In genomic region chr1:232927722-232928505, GRCh38 we compare ENCODE assay signal across 21 cellular contexts. TPM values are rescaled to one million over a fixed set of nuclear protein-coding genes. Genes with fewer than 3 reads are reported as not detected.
DNase-seq lines count a peak whose midpoint lies in the region; ATAC-seq, FAIRE-seq and TF ChIP-seq lines count a peak whose summit lies in the region.
"Had no signal": no experiment of that assay in that cellular context is flagged by ENCODE, and none has a peak within 500 bp of the region (broad histone marks: within the 10 kb centered on the region; RNA-seq: fewer than 3 reads in every experiment).

No MANE protein-coding gene starts in this region.

- ATAC-seq in lower lobe of right lung (peak; percentile 65 to 78), GM18868 (IDR thresholded peaks at IDR 0.05; ENCODE audit: unreplicated experiment) (no peak)

- H3K4me1 ChIP-seq in lower lobe of right lung (no peaks in the 10 kb centered on the region), skeletal muscle tissue (ENCODE audit: control insufficient read depth in 3 of 3, insufficient read depth in 3 of 3, low read length in 3 of 3) (peaks cover 6 to 12% (median 8%) of the 10 kb centered on the region in 3 donors), esophagus muscularis mucosa (no peaks in the 10 kb centered on the region)

- H3K27ac ChIP-seq in lower lobe of right lung: no peak overlapping the region
- H3K27ac ChIP-seq in skeletal muscle tissue (ENCODE audit: low read depth, low read length): peak overlapping the region; percentile 34
- H3K27ac ChIP-seq in esophagus muscularis mucosa (replicated peaks in 1 of 4): no peak overlapping the region
- H3K27ac ChIP-seq: C4-2B, HL-60, SJSA1 had no signal

- intact Hi-C loops in lower lobe of right lung (cut with DNase I): no loop called here
- intact Hi-C loops in esophagus muscularis mucosa (cut with DNase I): no loop called here

- H3K36me3 ChIP-seq in bronchial epithelial cell (ENCODE audit: control insufficient read depth, insufficient read depth, low read length): no peaks in the 10 kb centered on the region
- H3K36me3 ChIP-seq in lower lobe of right lung: no peaks in the 10 kb centered on the region
- H3K36me3 ChIP-seq in skeletal muscle tissue (ENCODE audit: control insufficient read depth in 3 of 3, insufficient read depth in 3 of 3, low read length in 3 of 3): no peaks in the 10 kb centered on the region
- H3K36me3 ChIP-seq in esophagus muscularis mucosa: no peaks in the 10 kb centered on the region
- H3K36me3 ChIP-seq: MG63, SJSA1 had no signal

- TF ChIP-seq CTCF in bronchial epithelial cell (IDR thresholded peaks at IDR 0.05; ENCODE audit: insufficient read depth, low read length, severe bottlenecking) (no peak), lower lobe of right lung (IDR thresholded peaks at IDR 0.05) (no peak), esophagus muscularis mucosa (IDR thresholded peaks at IDR 0.05) (no peak)

- no peaks in the 10 kb centered on the region for H3K9me3 ChIP-seq in lower lobe of right lung
- no peaks in the 10 kb centered on the region for H3K9me3 ChIP-seq in skeletal muscle tissue (ENCODE audit: control insufficient read depth in 3 of 3, low read length in 3 of 3)
- H3K9me3 ChIP-seq in esophagus muscularis mucosa: no peaks in the 10 kb centered on the region
- H3K9me3 ChIP-seq: MG63, SJSA1 had no signal

- WGBS in esophagus muscularis mucosa: 86% methylated on average over 5 of the region's 5 CpGs

- H3K27me3 ChIP-seq in bronchial epithelial cell (ENCODE audit: control insufficient read depth, insufficient read depth, low read length): no peaks in the 10 kb centered on the region
- H3K27me3 ChIP-seq in lower lobe of right lung (ENCODE audit: low read depth): no peaks in the 10 kb centered on the region
- H3K27me3 ChIP-seq in skeletal muscle tissue (ENCODE audit: control insufficient read depth in 3 of 3, insufficient read depth in 3 of 3, low read length in 3 of 3): no peaks in the 10 kb centered on the region
- no peaks in the 10 kb centered on the region for H3K27me3 ChIP-seq in esophagus muscularis mucosa
- H3K27me3 ChIP-seq: MG63, SJSA1 had no signal

- FAIRE-seq in bronchial epithelial cell (lab: Jason Lieb, UNC): no peak

- TF ChIP-seq POLR2A in esophagus muscularis mucosa (IDR thresholded peaks at IDR 0.05; ENCODE audit: low read depth): no peak

- no peak overlapping the region for H3K4me3 ChIP-seq in bronchial epithelial cell (ENCODE audit: low read depth, low read length)
- H3K4me3 ChIP-seq in lower lobe of right lung: no peak overlapping the region
- H3K4me3 ChIP-seq in skeletal muscle tissue (ENCODE audit: low read length in 3 of 3): peak overlapping the region in 1 of 3 donors; percentile 17
- no peak overlapping the region for H3K4me3 ChIP-seq in esophagus muscularis mucosa
- H3K4me3 ChIP-seq: MG63, SJSA1 had no signal

- peak overlapping the region in 1 of 3 donors; percentile 1 for H3K9ac ChIP-seq in skeletal muscle tissue (ENCODE audit: low read depth in 1 of 3, low read length in 3 of 3)

- DNase-seq in DMS79 treated with DMSO at 0.1 percent for 48 hours (lab: John Stamatoyannopoulos, UW) (peak; percentile 41), bronchial epithelial cell (ENCODE audit: low read depth) (peak; percentile 56), lower lobe of right lung (no peak), esophagus muscularis mucosa (ENCODE audit: extremely low spot score) (no peak), EL (no peak)
- DNase-seq: AML-193, GDM1, H7, HFFc6, Kasumi-1, MG63, NCI-H1048, NCI-H1436, NCI-H1930, NCI-H345, NCI-H526 had no signal

- no peak for TF ChIP-seq EP300 in esophagus muscularis mucosa (IDR thresholded peaks at IDR 0.05)

RNA-seq across cellular contexts. Expression of gene NTPCR, which starts 22.5 kb away (rescaled TPM):
- total RNA-seq in bronchial epithelial cell (11.6 and 13.4 TPM in 2 replicates), lower lobe of right lung (29.5 TPM), skeletal muscle tissue (11.0 TPM), esophagus muscularis mucosa (10 to 100 TPM; 21.7 to 26.6 (median 24.6) TPM)

Comparison
In these comparisons a context has a peak if more than half of its experiments do, and no peak if none do; other contexts are left out.
1. DNase-seq: peak in DMS79 treated with DMSO at 0.1 percent for 48 hours (single experiment) and bronchial epithelial cell (single experiment); none in lower lobe of right lung (single experiment), esophagus muscularis mucosa (single experiment) and EL (single experiment).